30 cellular contexts compared by ENCODE assay signal in genomic region chr21:35210093-35210492, GRCh38.
"Had no signal": no experiment of that assay in that cellular context is flagged by ENCODE, and none has a peak within 500 bp of the region (broad histone marks: within the 10 kb centered on the region; RNA-seq: fewer than 3 reads in every experiment).

No MANE protein-coding gene starts in this region.

- DNase-seq: activated CD4-positive, alpha-beta memory T cell treated with anti-CD3 and anti-CD28 coated beads, Interleukin-2, amount 10 ng/mL, durations not matched to agents 7 days and 5 days; activated CD4-positive, alpha-beta T cell treated with anti-CD3 and anti-CD28 coated beads for 36 hours; activated CD4-positive, alpha-beta T cell treated with anti-CD3 and anti-CD28 coated beads, Interleukin-2, amount 10 ng/mL, durations not matched to agents 7 days and 5 days; activated CD4-positive, alpha-beta T cell treated with anti-CD3 and anti-CD28 coated beads, Interleukin-2, amount 50 U/mL, for 4 hours; activated CD4-positive, CD25-positive, alpha-beta regulatory T cell; activated CD4-positive, CD25-positive, alpha-beta regulatory T cell treated with anti-CD3 and anti-CD28 coated beads, Interleukin-2, amount 50 U/mL, for 72 hours; activated CD8-positive, alpha-beta memory T cell treated with anti-CD3 and anti-CD28 coated beads, Interleukin-2, amount 50 U/mL, for 48 hours; activated gamma-delta T cell; activated naive CD4-positive, alpha-beta T cell; activated naive CD4-positive, alpha-beta T cell treated with anti-CD3 and anti-CD28 coated beads, Interleukin-2, amount 10 ng/mL, durations not matched to agents 7 days and 5 days; activated naive CD8-positive, alpha-beta T cell treated with anti-CD3 and anti-CD28 coated beads, Interleukin-2, amount 10 ng/mL, durations not matched to agents 7 days and 5 days; activated T-cell treated with anti-CD3 and anti-CD28 coated beads for 4 hours; activated T-cell treated with anti-CD3 and anti-CD28 coated beads, Interleukin-2, amount 50 U/mL, for 24 hours; activated T-cell treated with anti-CD3 and anti-CD28 coated beads, Interleukin-2, amount 50 U/mL, for 72 hours; amniotic stem cell; anterior cingulate cortex; body of pancreas; caudate nucleus; cortex of kidney; dermis blood vessel endothelial cell; effector CD4-positive, alpha-beta T cell; effector memory CD8-positive, alpha-beta T cell; erythroblast; foreskin keratinocyte; gastrocnemius medialis; glutamatergic neuron; T-helper 2 cell had no signal

- H3K27me3 Mint-ChIP-seq: activated CD4-positive, alpha-beta T cell treated with anti-CD3 and anti-CD28 coated beads for 36 hours; activated CD4-positive, alpha-beta T cell treated with anti-CD3 and anti-CD28 coated beads, Interleukin-2, amount 10 ng/mL, durations not matched to agents 7 days and 5 days; activated naive CD8-positive, alpha-beta T cell treated with anti-CD3 and anti-CD28 coated beads, Interleukin-2, amount 10 ng/mL, durations not matched to agents 7 days and 5 days; activated T-cell treated with anti-CD3 and anti-CD28 coated beads, Interleukin-2, amount 50 U/mL, for 24 hours had no signal

- H3K36me3 Mint-ChIP-seq: activated naive CD4-positive, alpha-beta T cell treated with anti-CD3 and anti-CD28 coated beads, Interleukin-2, amount 10 ng/mL, durations not matched to agents 7 days and 5 days; activated naive CD8-positive, alpha-beta T cell treated with anti-CD3 and anti-CD28 coated beads, Interleukin-2, amount 10 ng/mL, durations not matched to agents 7 days and 5 days had no signal

- H3K36me3 ChIP-seq: esophagus muscularis mucosa, gastrocnemius medialis had no signal

- FAIRE-seq: colon had no signal

- H3K4me3 Mint-ChIP-seq: activated CD4-positive, alpha-beta memory T cell treated with anti-CD3 and anti-CD28 coated beads, Interleukin-2, amount 10 ng/mL, durations not matched to agents 7 days and 5 days; activated CD4-positive, alpha-beta T cell treated with anti-CD3 and anti-CD28 coated beads for 36 hours; activated CD4-positive, alpha-beta T cell treated with anti-CD3 and anti-CD28 coated beads, Interleukin-2, amount 10 ng/mL, durations not matched to agents 7 days and 5 days; activated naive CD4-positive, alpha-beta T cell treated with anti-CD3 and anti-CD28 coated beads, Interleukin-2, amount 10 ng/mL, durations not matched to agents 7 days and 5 days; activated naive CD8-positive, alpha-beta T cell treated with anti-CD3 and anti-CD28 coated beads, Interleukin-2, amount 10 ng/mL, durations not matched to agents 7 days and 5 days; activated T-cell treated with anti-CD3 and anti-CD28 coated beads, Interleukin-2, amount 50 U/mL, for 24 hours; activated T-cell treated with anti-CD3 and anti-CD28 coated beads, Interleukin-2, amount 50 U/mL, for 72 hours; effector memory CD8-positive, alpha-beta T cell had no signal

- H3K27me3 ChIP-seq: body of pancreas, foreskin keratinocyte, gastrocnemius medialis had no signal

- H3K27ac ChIP-seq: body of pancreas, foreskin keratinocyte had no signal

- H3K9me3 ChIP-seq: body of pancreas, esophagus muscularis mucosa, gastrocnemius medialis had no signal

- H3K27ac Mint-ChIP-seq: activated CD4-positive, alpha-beta memory T cell treated with anti-CD3 and anti-CD28 coated beads, Interleukin-2, amount 10 ng/mL, durations not matched to agents 7 days and 5 days; activated CD4-positive, alpha-beta T cell treated with anti-CD3 and anti-CD28 coated beads for 36 hours; activated naive CD4-positive, alpha-beta T cell treated with anti-CD3 and anti-CD28 coated beads, Interleukin-2, amount 10 ng/mL, durations not matched to agents 7 days and 5 days; activated naive CD4-positive, alpha-beta T cell treated with anti-CD3 and anti-CD28 coated beads, Interleukin-2, amount 50 U/mL, for 72 hours; activated naive CD8-positive, alpha-beta T cell treated with anti-CD3 and anti-CD28 coated beads, Interleukin-2, amount 10 ng/mL, durations not matched to agents 7 days and 5 days; activated T-cell treated with anti-CD3 and anti-CD28 coated beads, Interleukin-2, amount 50 U/mL, for 24 hours; activated T-cell treated with anti-CD3 and anti-CD28 coated beads, Interleukin-2, amount 50 U/mL, for 72 hours; effector memory CD8-positive, alpha-beta T cell had no signal

- H3K4me3 ChIP-seq: body of pancreas, esophagus muscularis mucosa, gastrocnemius medialis had no signal

- ATAC-seq: activated CD4-positive, alpha-beta T cell treated with anti-CD3 and anti-CD28 coated beads for 36 hours; activated naive CD4-positive, alpha-beta T cell treated with anti-CD3 and anti-CD28 coated beads, Interleukin-2, amount 50 U/mL, for 72 hours; activated T-cell treated with anti-CD3 and anti-CD28 coated beads, Interleukin-2, amount 50 U/mL, for 72 hours; body of pancreas; effector memory CD8-positive, alpha-beta T cell; foreskin keratinocyte had no signal
